In the genomic region with DNA sequence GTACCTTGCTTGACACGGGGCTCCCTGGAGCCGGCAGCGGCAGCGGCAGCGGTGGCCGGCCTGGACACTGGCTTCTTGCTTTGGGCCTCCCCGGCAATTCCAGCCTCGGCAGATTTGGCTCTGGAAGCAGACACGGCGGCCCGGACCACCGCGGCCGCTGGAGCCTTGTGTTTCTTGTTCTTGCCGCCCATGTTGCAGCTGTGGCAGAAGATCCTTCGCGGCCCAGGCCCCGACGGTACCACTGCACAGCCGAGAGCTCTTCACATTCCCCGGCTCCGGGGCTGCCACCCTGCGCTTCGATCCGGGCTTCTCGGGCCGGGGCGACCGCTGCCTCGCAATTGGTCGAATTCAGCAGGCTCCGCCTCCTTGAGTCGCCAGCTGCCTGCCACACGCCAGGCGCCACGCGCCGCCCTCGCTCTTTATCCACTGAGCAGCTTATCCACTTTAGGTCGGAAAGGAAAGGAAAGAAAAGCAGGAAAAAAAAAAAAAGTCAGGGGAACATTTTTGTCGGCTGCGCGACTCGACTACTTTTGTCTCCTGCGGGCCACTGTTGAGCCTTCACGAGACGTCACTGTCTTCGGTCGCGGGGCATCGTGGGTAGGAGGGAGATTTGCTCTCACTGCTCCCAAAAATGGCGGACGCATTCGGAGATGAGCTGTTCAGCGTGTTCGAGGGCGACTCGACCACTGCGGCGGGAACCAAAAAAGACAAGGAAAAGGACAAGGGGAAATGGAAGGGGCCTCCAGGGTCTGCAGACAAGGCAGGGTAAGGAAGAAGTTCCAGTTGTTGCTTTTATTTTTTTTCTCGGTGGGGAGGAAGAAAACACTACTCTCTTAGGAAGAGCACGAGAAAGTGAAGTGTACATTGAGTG, we compare ENCODE assay signal across 1 cellular context.
TF ChIP-seq lines count a peak whose summit lies in the region.

A gene with protein sequence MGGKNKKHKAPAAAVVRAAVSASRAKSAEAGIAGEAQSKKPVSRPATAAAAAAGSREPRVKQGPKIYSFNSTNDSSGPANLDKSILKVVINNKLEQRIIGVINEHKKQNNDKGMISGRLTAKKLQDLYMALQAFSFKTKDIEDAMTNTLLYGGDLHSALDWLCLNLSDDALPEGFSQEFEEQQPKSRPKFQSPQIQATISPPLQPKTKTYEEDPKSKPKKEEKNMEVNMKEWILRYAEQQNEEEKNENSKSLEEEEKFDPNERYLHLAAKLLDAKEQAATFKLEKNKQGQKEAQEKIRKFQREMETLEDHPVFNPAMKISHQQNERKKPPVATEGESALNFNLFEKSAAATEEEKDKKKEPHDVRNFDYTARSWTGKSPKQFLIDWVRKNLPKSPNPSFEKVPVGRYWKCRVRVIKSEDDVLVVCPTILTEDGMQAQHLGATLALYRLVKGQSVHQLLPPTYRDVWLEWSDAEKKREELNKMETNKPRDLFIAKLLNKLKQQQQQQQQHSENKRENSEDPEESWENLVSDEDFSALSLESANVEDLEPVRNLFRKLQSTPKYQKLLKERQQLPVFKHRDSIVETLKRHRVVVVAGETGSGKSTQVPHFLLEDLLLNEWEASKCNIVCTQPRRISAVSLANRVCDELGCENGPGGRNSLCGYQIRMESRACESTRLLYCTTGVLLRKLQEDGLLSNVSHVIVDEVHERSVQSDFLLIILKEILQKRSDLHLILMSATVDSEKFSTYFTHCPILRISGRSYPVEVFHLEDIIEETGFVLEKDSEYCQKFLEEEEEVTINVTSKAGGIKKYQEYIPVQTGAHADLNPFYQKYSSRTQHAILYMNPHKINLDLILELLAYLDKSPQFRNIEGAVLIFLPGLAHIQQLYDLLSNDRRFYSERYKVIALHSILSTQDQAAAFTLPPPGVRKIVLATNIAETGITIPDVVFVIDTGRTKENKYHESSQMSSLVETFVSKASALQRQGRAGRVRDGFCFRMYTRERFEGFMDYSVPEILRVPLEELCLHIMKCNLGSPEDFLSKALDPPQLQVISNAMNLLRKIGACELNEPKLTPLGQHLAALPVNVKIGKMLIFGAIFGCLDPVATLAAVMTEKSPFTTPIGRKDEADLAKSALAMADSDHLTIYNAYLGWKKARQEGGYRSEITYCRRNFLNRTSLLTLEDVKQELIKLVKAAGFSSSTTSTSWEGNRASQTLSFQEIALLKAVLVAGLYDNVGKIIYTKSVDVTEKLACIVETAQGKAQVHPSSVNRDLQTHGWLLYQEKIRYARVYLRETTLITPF (N-terminal part only) (minus strand): TSS at position 312 of the 871 bp plus-strand sequence. CDS start 121 bp downstream, at position 191.
Gene MTREX, plus strand, starts transcription at position 607 of the 871 bp plus-strand sequence. Its CDS starts 25 bp downstream, at position 632.

TF ChIP-seq in HepG2, 621 proteins besides CTCF, POLR2A, EP300 and RAD21 (continued from another document and continues in another):
- TF ChIP-seq ZBED4 (CRISPR knock-in tag; IDR thresholded peaks at IDR 0.05; ENCODE audit: borderline replicate concordance) (peak; percentile 20; the same call in 1 of the 2 replicates), ZNF720 (CRISPR knock-in tag; IDR thresholded peaks at IDR 0.05) (no peak), ZNF552 (CRISPR knock-in tag; IDR thresholded peaks at IDR 0.05; ENCODE audit: borderline replicate concordance) (no peak), ZNF232 (CRISPR knock-in tag; IDR thresholded peaks at IDR 0.05; ENCODE audit: borderline replicate concordance) (peak; percentile 37; the same call in 1 of the 2 replicates), KLF9 (CRISPR knock-in tag; IDR thresholded peaks at IDR 0.05; ENCODE audit: low read depth) (0 out of 2 replicates have a peak, but pooled peaks have one; percentile 80), DPF2 (CRISPR knock-in tag; IDR thresholded peaks at IDR 0.05; ENCODE audit: borderline replicate concordance, low read depth) (no peak), DMTF1 (CRISPR knock-in tag; IDR thresholded peaks at IDR 0.05) (peak; percentile 42; the same call in 1 of the 2 replicates), FOXP1 (IDR thresholded peaks at IDR 0.05) (no peak), FOXP1 (CRISPR knock-in tag; IDR thresholded peaks at IDR 0.05) (no peak), ADNP (CRISPR knock-in tag; IDR thresholded peaks at IDR 0.05) (no peak), GABPB1 (CRISPR knock-in tag; IDR thresholded peaks at IDR 0.05) (peak; percentile 71), NCOA2 (CRISPR knock-in tag; IDR thresholded peaks at IDR 0.05) (peak; percentile 13; the same call in 1 of the 2 replicates), TBX2 (CRISPR knock-in tag; IDR thresholded peaks at IDR 0.05; ENCODE audit: borderline replicate concordance) (peak; percentile 51; the same call in 1 of the 2 replicates), HIVEP1 (CRISPR knock-in tag; IDR thresholded peaks at IDR 0.05) (peak; percentile 65; the same call in 1 of the 2 replicates), HMGXB3 (CRISPR knock-in tag; IDR thresholded peaks at IDR 0.05; ENCODE audit: borderline replicate concordance) (peak; percentile 36), ZNF607 (CRISPR knock-in tag; IDR thresholded peaks at IDR 0.05; ENCODE audit: borderline replicate concordance) (0 out of 2 replicates have a peak, but pooled peaks have one; percentile 64)
- TF ChIP-seq, protein P1, sequence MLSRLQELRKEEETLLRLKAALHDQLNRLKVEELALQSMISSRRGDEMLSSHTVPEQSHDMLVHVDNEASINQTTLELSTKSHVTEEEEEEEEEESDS (CRISPR knock-in tag; IDR thresholded peaks at IDR 0.05; ENCODE audit: borderline replicate concordance): 0 out of 2 replicates have a peak, but pooled peaks have one; percentile 63
- TF ChIP-seq, protein P2, sequence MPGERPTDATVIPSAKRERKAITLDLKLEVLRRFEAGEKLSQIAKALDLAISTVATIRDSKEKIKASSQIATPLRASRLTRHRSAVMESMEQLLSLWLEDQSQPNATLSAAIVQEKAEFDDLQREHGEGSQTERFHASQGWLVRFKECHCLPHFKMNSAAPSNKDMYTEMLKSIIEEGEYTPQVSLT (CRISPR knock-in tag; IDR thresholded peaks at IDR 0.05; ENCODE audit: borderline replicate concordance, low read depth): no peak
- TF ChIP-seq, protein P3, sequence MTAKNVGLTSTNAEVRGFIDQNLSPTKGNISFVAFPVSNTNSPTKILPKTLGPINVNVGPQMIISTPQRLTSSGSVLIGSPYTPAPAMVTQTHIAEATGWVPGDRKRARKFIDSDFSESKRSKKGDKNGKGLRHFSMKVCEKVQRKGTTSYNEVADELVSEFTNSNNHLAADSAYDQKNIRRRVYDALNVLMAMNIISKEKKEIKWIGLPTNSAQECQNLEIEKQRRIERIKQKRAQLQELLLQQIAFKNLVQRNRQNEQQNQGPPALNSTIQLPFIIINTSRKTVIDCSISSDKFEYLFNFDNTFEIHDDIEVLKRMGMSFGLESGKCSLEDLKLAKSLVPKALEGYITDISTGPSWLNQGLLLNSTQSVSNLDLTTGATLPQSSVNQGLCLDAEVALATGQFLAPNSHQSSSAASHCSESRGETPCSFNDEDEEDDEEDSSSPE (CRISPR knock-in tag; IDR thresholded peaks at IDR 0.05): 0 out of 2 replicates have a peak, but pooled peaks have one; percentile 20
- TF ChIP-seq, protein P4, sequence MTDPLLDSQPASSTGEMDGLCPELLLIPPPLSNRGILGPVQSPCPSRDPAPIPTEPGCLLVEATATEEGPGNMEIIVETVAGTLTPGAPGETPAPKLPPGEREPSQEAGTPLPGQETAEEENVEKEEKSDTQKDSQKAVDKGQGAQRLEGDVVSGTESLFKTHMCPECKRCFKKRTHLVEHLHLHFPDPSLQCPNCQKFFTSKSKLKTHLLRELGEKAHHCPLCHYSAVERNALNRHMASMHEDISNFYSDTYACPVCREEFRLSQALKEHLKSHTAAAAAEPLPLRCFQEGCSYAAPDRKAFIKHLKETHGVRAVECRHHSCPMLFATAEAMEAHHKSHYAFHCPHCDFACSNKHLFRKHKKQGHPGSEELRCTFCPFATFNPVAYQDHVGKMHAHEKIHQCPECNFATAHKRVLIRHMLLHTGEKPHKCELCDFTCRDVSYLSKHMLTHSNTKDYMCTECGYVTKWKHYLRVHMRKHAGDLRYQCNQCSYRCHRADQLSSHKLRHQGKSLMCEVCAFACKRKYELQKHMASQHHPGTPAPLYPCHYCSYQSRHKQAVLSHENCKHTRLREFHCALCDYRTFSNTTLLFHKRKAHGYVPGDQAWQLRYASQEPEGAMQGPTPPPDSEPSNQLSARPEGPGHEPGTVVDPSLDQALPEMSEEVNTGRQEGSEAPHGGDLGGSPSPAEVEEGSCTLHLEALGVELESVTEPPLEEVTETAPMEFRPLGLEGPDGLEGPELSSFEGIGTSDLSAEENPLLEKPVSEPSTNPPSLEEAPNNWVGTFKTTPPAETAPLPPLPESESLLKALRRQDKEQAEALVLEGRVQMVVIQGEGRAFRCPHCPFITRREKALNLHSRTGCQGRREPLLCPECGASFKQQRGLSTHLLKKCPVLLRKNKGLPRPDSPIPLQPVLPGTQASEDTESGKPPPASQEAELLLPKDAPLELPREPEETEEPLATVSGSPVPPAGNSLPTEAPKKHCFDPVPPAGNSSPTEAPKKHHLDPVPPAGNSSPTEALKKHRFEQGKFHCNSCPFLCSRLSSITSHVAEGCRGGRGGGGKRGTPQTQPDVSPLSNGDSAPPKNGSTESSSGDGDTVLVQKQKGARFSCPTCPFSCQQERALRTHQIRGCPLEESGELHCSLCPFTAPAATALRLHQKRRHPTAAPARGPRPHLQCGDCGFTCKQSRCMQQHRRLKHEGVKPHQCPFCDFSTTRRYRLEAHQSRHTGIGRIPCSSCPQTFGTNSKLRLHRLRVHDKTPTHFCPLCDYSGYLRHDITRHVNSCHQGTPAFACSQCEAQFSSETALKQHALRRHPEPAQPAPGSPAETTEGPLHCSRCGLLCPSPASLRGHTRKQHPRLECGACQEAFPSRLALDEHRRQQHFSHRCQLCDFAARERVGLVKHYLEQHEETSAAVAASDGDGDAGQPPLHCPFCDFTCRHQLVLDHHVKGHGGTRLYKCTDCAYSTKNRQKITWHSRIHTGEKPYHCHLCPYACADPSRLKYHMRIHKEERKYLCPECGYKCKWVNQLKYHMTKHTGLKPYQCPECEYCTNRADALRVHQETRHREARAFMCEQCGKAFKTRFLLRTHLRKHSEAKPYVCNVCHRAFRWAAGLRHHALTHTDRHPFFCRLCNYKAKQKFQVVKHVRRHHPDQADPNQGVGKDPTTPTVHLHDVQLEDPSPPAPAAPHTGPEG (CRISPR knock-in tag; IDR thresholded peaks at IDR 0.05): peak; percentile 31; the same call in 1 of the 2 replicates
